ENCODE assay signal across 14 cellular contexts in the genomic region with DNA sequence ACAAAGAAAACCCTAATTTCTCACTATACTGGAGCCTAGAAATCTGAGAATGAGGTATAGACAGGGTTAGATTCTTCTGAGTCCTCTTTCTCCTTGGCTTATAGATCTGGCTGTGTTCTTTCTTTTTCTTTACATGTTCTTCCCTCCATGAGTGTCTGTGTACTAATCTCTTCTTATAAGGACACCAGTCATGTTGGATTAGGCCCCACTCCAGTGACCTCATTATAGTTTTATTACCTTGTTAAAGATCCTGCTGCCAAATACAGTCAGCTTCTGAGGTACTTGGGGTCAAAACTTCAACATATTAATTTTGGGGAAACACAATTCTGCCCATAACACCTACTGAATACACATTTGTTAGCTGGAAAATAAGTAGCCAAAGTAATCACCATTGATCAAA.
"Had no signal": no experiment of that assay in that cellular context is flagged by ENCODE, and none has a peak within 500 bp of the region (broad histone marks: within the 10 kb centered on the region; RNA-seq: fewer than 3 reads in every experiment).

No MANE protein-coding gene starts in this region.

- H3K4me3 ChIP-seq: coronary artery, gastrocnemius medialis, left lung, right atrium auricular region had no signal

- H3K4me1 ChIP-seq: gastrocnemius medialis, left lung, right atrium auricular region had no signal

- H3K27ac ChIP-seq: brain microvascular endothelial cell, coronary artery, gastrocnemius medialis, left lung, right atrium auricular region, VCaP had no signal

- H3K9me3 ChIP-seq: gastrocnemius medialis, left lung, right atrium auricular region had no signal

- DNase-seq: activated CD4-positive, alpha-beta T cell treated with anti-CD3 and anti-CD28 coated beads for 1 hour; activated CD4-positive, alpha-beta T cell treated with anti-CD3 and anti-CD28 coated beads, Interleukin-2, amount 50 U/mL, for 4 hours; activated effector memory CD4-positive, alpha-beta T cell treated with anti-CD3 and anti-CD28 coated beads, Interleukin-2, amount 50 U/mL, for 16 hours; activated naive CD4-positive, alpha-beta T cell treated with anti-CD3 and anti-CD28 coated beads, Interleukin-2, amount 50 U/mL, for 16 hours; activated T-cell treated with anti-CD3 and anti-CD28 coated beads, Interleukin-2, amount 50 U/mL, for 72 hours; aorta; gastrocnemius medialis; left lung; midbrain; stimulated activated naive CD8-positive, alpha-beta T cell treated with anti-CD3 and anti-CD28 coated beads, Interleukin-15, amount 100 ng/mL, for 72 hours had no signal

- H3K27me3 ChIP-seq: brain microvascular endothelial cell, gastrocnemius medialis, left lung, right atrium auricular region had no signal

- ATAC-seq: activated T-cell treated with anti-CD3 and anti-CD28 coated beads, Interleukin-2, amount 50 U/mL, for 72 hours; gastrocnemius medialis; stimulated activated naive CD8-positive, alpha-beta T cell treated with anti-CD3 and anti-CD28 coated beads, Interleukin-15, amount 100 ng/mL, for 72 hours had no signal

- H3K36me3 ChIP-seq: brain microvascular endothelial cell, gastrocnemius medialis, left lung, right atrium auricular region had no signal
